In the genomic region with DNA sequence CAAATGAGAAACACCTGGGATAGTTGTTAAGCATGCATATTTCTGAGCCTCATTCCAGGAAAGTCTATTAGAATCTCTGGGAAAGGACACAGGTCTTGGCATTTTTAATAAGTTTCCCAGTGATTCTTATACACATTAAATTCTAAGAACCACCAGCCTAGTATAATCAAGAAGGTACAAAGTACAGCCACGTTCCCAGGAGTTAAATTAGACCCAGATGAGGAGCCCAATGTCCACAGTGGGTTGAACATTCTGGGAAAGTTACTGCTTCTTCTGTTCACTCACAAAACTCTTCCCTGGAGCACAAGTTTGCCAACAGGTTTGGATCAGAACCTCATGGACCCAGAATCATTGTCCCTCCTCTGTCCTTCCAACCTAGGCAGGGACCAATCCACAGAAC, we compare ENCODE assay signal across 9 cellular contexts.
"Had no signal": no experiment of that assay in that cellular context is flagged by ENCODE, and none has a peak within 500 bp of the region (broad histone marks: within the 10 kb centered on the region; RNA-seq: fewer than 3 reads in every experiment).

No MANE protein-coding gene starts in this region.

- H3K4me3 ChIP-seq: K562 had no signal

- H3K27ac ChIP-seq: HL-60, KMS-11 had no signal

- FAIRE-seq: HepG2, HTR-8/SVneo, K562 had no signal

- H3K27ac Mint-ChIP-seq: IgD-negative memory B cell had no signal

- H3K36me3 Mint-ChIP-seq: IgD-negative memory B cell had no signal

- DNase-seq: IMR-90, KBM-7, KG1 had no signal

- H3K4me3 Mint-ChIP-seq: IgD-negative memory B cell had no signal

- H3K9me3 Mint-ChIP-seq: IgD-negative memory B cell had no signal

- H3K9ac ChIP-seq: KMS-11 had no signal

- ATAC-seq: HepG2, K562 had no signal

- H3K4me1 Mint-ChIP-seq: IgD-negative memory B cell had no signal
